1 cellular context compared by ENCODE assay signal in the genomic region with DNA sequence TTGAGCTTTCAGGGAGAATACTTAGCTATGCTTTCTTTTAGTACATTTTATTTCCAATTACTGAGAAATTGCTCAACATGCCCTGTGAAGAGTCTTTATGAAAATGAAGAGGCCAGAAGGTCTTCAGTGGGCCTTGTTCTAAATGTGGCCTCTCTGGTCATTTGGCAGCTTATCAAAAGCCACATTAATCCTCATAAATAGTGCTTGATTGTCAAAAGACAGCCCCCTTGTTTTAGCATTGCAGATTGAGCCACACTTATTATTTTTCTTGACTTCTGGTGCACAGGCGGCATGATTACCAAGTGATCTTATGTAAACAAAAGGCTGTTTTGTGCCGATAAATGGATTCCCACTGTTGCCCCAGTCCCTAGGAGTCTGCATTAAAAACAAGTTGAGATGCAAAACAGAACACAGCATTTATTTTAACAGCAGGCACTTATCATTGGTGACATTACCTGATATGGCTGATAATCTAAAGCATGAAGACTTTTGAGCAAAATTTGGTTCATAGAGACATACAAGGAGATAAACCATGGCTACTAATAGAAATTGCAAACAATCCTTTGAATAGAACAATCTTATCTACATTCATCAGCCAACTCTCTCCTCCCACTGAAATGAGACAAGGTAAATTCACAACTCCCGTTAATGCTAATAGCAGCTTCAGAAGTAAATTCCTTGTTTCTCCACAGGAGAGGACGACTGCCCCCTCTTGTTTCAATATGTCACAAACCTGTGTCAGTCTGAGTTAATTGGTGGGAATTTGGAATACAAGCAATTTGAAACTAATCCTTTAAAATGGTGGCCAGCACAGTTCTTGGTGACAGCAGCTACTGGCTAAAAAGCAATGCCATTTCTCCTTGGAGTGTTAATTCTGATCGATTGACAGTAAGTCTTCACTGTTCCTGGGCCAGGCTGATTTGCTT.
TF ChIP-seq lines count a peak whose summit lies in the region.

No MANE protein-coding gene starts in this region.

TF ChIP-seq in GM23338, 12 proteins besides CTCF, POLR2A, EP300 and RAD21 (continued from another document):
- TF ChIP-seq REST (IDR thresholded peaks at IDR 0.05; ENCODE audit: unreplicated experiment) (no peak), EZH2 (IDR thresholded peaks at IDR 0.05; ENCODE audit: low read depth, unreplicated experiment) (no peak)
- TF ChIP-seq, protein P1, sequence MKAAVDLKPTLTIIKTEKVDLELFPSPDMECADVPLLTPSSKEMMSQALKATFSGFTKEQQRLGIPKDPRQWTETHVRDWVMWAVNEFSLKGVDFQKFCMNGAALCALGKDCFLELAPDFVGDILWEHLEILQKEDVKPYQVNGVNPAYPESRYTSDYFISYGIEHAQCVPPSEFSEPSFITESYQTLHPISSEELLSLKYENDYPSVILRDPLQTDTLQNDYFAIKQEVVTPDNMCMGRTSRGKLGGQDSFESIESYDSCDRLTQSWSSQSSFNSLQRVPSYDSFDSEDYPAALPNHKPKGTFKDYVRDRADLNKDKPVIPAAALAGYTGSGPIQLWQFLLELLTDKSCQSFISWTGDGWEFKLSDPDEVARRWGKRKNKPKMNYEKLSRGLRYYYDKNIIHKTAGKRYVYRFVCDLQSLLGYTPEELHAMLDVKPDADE (IDR thresholded peaks at IDR 0.05): no peak
